In the genomic region with DNA sequence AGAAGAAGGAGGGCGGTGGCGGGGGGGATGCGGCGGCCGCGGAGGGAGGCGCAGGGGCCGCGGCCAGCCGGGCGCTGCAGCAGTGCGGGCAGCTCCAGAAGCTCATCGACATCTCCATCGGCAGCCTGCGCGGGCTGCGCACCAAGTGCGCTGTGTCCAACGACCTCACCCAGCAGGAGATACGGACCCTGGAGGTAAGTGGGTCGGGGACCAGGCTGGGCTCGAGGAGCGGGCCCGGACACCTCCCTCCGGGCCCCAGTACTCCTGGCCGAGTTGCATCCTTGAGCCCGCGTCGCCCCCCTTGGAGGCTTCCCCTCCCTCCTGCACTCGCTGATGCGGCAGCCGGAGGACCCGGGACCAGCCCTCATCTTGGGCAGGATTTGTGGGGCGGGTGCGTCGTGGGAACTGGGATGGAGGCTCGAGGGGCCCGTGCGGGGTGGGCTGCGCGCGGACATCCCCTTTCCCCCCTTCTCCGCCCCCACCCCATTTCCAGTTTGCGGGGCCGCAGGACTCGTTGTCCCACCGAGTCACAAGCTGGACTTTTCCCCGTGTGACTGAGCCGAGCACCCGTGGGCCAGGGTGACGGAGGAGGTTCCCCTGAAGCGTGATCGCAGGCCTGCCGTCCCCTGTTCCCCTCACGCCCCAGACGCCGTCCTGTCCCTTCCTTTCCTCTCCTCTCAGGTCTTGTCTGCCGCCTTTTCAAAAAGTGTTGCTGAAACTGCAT, we compare ENCODE assay signal across 9 cellular contexts. TPM values are rescaled to one million over a fixed set of nuclear protein-coding genes. Genes with fewer than 3 reads are reported as not detected.
DNase-seq lines count a peak whose midpoint lies in the region; ATAC-seq and TF ChIP-seq lines count a peak whose summit lies in the region.
"Had no signal": no experiment of that assay in that cellular context is flagged by ENCODE, and none has a peak within 500 bp of the region (broad histone marks: within the 10 kb centered on the region; RNA-seq: fewer than 3 reads in every experiment).

No MANE protein-coding gene starts in this region.

- no peaks in the 10 kb centered on the region for H3K9me3 ChIP-seq in SK-N-SH
- no peaks in the 10 kb centered on the region for H3K9me3 ChIP-seq in esophagus muscularis mucosa
- H3K9me3 ChIP-seq in neutrophil: no peaks in the 10 kb centered on the region

- TF ChIP-seq CTCF in SK-N-SH (IDR thresholded peaks at IDR 0.05) (no peak), esophagus muscularis mucosa (IDR thresholded peaks at IDR 0.05) (no peak), neutrophil (IDR thresholded peaks at IDR 0.05) (no peak)

- TF ChIP-seq EP300 in SK-N-SH (IDR thresholded peaks at IDR 0.05; ENCODE audit: borderline replicate concordance in 1 of 2, low read depth in 1 of 2, low read length in 1 of 2): no peak
- TF ChIP-seq EP300 in esophagus muscularis mucosa (IDR thresholded peaks at IDR 0.05): no peak

- H3K9ac ChIP-seq in SK-N-SH: peak overlapping the region; percentile 68

- no peaks in the 10 kb centered on the region for H3K36me3 ChIP-seq in SK-N-SH (replicated peaks in 1 of 2; ENCODE audit: control insufficient read depth in 1 of 2, insufficient read depth in 2 of 2, low read length in 1 of 2)
- no peaks in the 10 kb centered on the region for H3K36me3 ChIP-seq in esophagus muscularis mucosa
- no peaks in the 10 kb centered on the region for H3K36me3 ChIP-seq in neutrophil

- intact Hi-C loops in esophagus muscularis mucosa (cut with DNase I): loop anchor here (5.0 to 10.0 kb wide), 3 partner anchors 100 to 222 kb away; no protein-coding TSS in a partner anchor

- H3K79me2 ChIP-seq in SK-N-SH (ENCODE audit: insufficient read depth): peaks cover 8% of the 10 kb centered on the region; the same call in 1 of the 2 replicates

- H3K4me3 ChIP-seq in SK-N-SH (ENCODE audit: low read depth in 2 of 2, low read length in 1 of 2) (peak overlapping the region; percentile 73 to 80), esophagus muscularis mucosa (peak overlapping the region; percentile 81 to 93 (median 88)), neutrophil (ENCODE audit: low read depth in 1 of 2, low read length in 1 of 2) (peak overlapping the region; percentile 72 to 85)

- no peak for TF ChIP-seq POLR2A in esophagus muscularis mucosa (IDR thresholded peaks at IDR 0.05; ENCODE audit: low read depth)

- H3K27me3 ChIP-seq in SK-N-SH (ENCODE audit: insufficient read depth) (no peaks in the 10 kb centered on the region), esophagus muscularis mucosa (no peaks in the 10 kb centered on the region), neutrophil (peaks cover 15% of the 10 kb centered on the region)

- TF ChIP-seq RAD21 in SK-N-SH (IDR thresholded peaks at IDR 0.05; ENCODE audit: low read length): no peak

- peak overlapping the region; percentile 95 for H3K4me2 ChIP-seq in SK-N-SH

- H3K9me2 ChIP-seq in SK-N-SH: no peaks in the 10 kb centered on the region

- POLR2A ChIA-PET in SK-N-SH (lab: Yijun Ruan, JAX): interaction anchor here (0.6 to 1.6 kb wide), 5 partner anchors 121 to 143 kb away, joined by 3 to 12 read pairs (median 3); no protein-coding TSS in a partner anchor

- DNase-seq in NCI-H2227 (lab: John Stamatoyannopoulos, UW; ENCODE audit: unreplicated experiment): peak; percentile 22
- DNase-seq in NCI-H2227 treated with DMSO at 0.1 percent for 48 hours (lab: John Stamatoyannopoulos, UW): no peak
- peak; percentile 54 for DNase-seq in SK-N-SH
- no peak for DNase-seq in esophagus muscularis mucosa (ENCODE audit: extremely low spot score)
- no peak for DNase-seq in kidney glomerular epithelial cell (lab: John Stamatoyannopoulos, UW)
- no peak for DNase-seq in NCI-H446 treated with DMSO at 0.1 percent for 48 hours (lab: John Stamatoyannopoulos, UW)

- CTCF ChIA-PET in SK-N-SH (lab: Yijun Ruan, JAX): interaction anchor here (0.6 to 10.9 kb wide), 21 partner anchors 24 to 303 kb away, joined by 3 to 222 read pairs (median 4); no protein-coding TSS in a partner anchor

- no peak for ATAC-seq in GM19397 (IDR thresholded peaks at IDR 0.05; ENCODE audit: unreplicated experiment)

- 9% methylated on average over 25 of the region's 58 CpGs for WGBS in SK-N-SH (ENCODE audit: low lambda C conversion rate)
- WGBS in esophagus muscularis mucosa: 3% methylated on average over 26 of the region's 58 CpGs

- peaks cover 8 to 45% of the 10 kb centered on the region in 2 experiments for H3K4me1 ChIP-seq in SK-N-SH (ENCODE audit: control insufficient read depth in 1 of 2, insufficient read depth in 2 of 2, low read depth in 1 of 2, low read length in 1 of 2)
- H3K4me1 ChIP-seq in esophagus muscularis mucosa: peaks cover 23 to 40% (median 32%) of the 10 kb centered on the region in 4 donors
- H3K4me1 ChIP-seq in neutrophil (ENCODE audit: control insufficient read depth in 1 of 2, insufficient read depth in 1 of 2, low read depth in 1 of 2, low read length in 1 of 2): peaks cover 19 to 20% of the 10 kb centered on the region in 2 experiments

- H4K20me1 ChIP-seq in SK-N-SH (ENCODE audit: insufficient read depth): peaks cover 11% of the 10 kb centered on the region; the same call in 1 of the 2 replicates

- H2AFZ ChIP-seq in SK-N-SH (ENCODE audit: low read depth): peak overlapping the region; percentile 82

- H3F3A ChIP-seq in SK-N-SH (replicated peaks; ENCODE audit: insufficient read depth): peaks cover 6% of the 10 kb centered on the region

- H3K27ac ChIP-seq in SK-N-SH (ENCODE audit: low read depth in 2 of 2, low read length in 1 of 2): peak overlapping the region in 1 of 2 experiments; percentile 63; a peak in 1 of 4 replicates
- H3K27ac ChIP-seq in esophagus muscularis mucosa (replicated peaks in 1 of 4): peak overlapping the region; percentile 87 to 93 (median 89)
- peak overlapping the region; percentile 62 for H3K27ac ChIP-seq in neutrophil
- H3K27ac ChIP-seq: C4-2B had no signal

TF ChIP-seq in SK-N-SH, 30 proteins besides CTCF, POLR2A, EP300 and RAD21:
- TF ChIP-seq NRF1 (IDR thresholded peaks at IDR 0.05; ENCODE audit: low read depth, low read length) (0 out of 2 replicates have a peak, but pooled peaks have one; percentile 11), FOXM1 (IDR thresholded peaks at IDR 0.05; ENCODE audit: low read depth) (no peak)

RNA-seq across cellular contexts. Expression of gene KSR1, which starts 0.6 kb away (rescaled TPM):
- polyA plus RNA-seq in SK-N-SH (2012; rRNA removed): 7.5 and 7.9 TPM in 2 replicates
- 3.9 and 5.3 TPM in 2 replicates for polyA plus RNA-seq in SK-N-SH (2012; cell fraction: cytosol; rRNA removed)
- polyA plus RNA-seq in SK-N-SH (2012; cell fraction: nucleus; rRNA removed): 34.1 and 47.2 TPM in 2 replicates
- 10 to 100 TPM; 13.3 to 18.9 (median 13.7) TPM for total RNA-seq in esophagus muscularis mucosa

Comparison
In these comparisons a context has a peak if more than half of its experiments do, and no peak if none do; other contexts are left out.
1. DNase-seq: peak in NCI-H2227 (single experiment) and SK-N-SH (single experiment); none in NCI-H2227 treated with DMSO at 0.1 percent for 48 hours (single experiment), esophagus muscularis mucosa (single experiment), kidney glomerular epithelial cell (single experiment) and NCI-H446 treated with DMSO at 0.1 percent for 48 hours (single experiment).
2. Peak in every context shown above with its lines, with median percentiles within 50 percentile points of each other: H3K4me3 ChIP-seq.